In genomic region chr22:40665312-40665711, GRCh38 we compare ENCODE assay signal across 15 cellular contexts. TPM values are rescaled to one million over a fixed set of nuclear protein-coding genes. Genes with fewer than 3 reads are reported as not detected.
DNase-seq lines count a peak whose midpoint lies in the region; ATAC-seq, FAIRE-seq and TF ChIP-seq lines count a peak whose summit lies in the region.
"Had no signal": no experiment of that assay in that cellular context is flagged by ENCODE, and none has a peak within 500 bp of the region (broad histone marks: within the 10 kb centered on the region; RNA-seq: fewer than 3 reads in every experiment).

No MANE protein-coding gene starts in this region.

- no peaks in the 10 kb centered on the region for H3K9me3 Mint-ChIP-seq in stimulated activated effector memory CD8-positive, alpha-beta T cell treated with anti-CD3 and anti-CD28 coated beads, Interleukin-12 subunit alpha, Interleukin-12 subunit beta, amount 100 ng/mL, for 72 hours
- H3K9me3 Mint-ChIP-seq: activated B cell treated with CpG ODN at 0.5 μM for 24 hours had no signal

- no peak overlapping the region for H2AFZ ChIP-seq in HepG2 (ENCODE audit: low read length)

- TF ChIP-seq RAD21 in HepG2 (CRISPR knock-in tag; IDR thresholded peaks at IDR 0.05): no peak

- H3K4me3 Mint-ChIP-seq in stimulated activated effector memory CD8-positive, alpha-beta T cell treated with anti-CD3 and anti-CD28 coated beads, Interleukin-12 subunit alpha, Interleukin-12 subunit beta, amount 100 ng/mL, for 72 hours: no peak overlapping the region
- H3K4me3 Mint-ChIP-seq: activated B cell treated with CpG ODN at 0.5 μM for 24 hours had no signal

- H3K27me3 ChIP-seq in heart left ventricle (no peaks in the 10 kb centered on the region), psoas muscle (ENCODE audit: insufficient read depth in 3 of 3, low read length in 2 of 3) (no peaks in the 10 kb centered on the region), HepG2 (ENCODE audit: control insufficient read depth in 1 of 2, insufficient read depth in 2 of 2, low read length in 2 of 2) (no peaks in the 10 kb centered on the region; a peak in 1 of 5 replicates)
- H3K27me3 ChIP-seq: SJSA1 had no signal

- TF ChIP-seq CTCF in AG09319 (IDR thresholded peaks at IDR 0.05; ENCODE audit: low read depth, low read length): no peak
- no peak for TF ChIP-seq CTCF in heart left ventricle (IDR thresholded peaks at IDR 0.05)
- TF ChIP-seq CTCF in psoas muscle (IDR thresholded peaks at IDR 0.05): no peak
- TF ChIP-seq CTCF in HepG2 (CRISPR knock-in tag; IDR thresholded peaks at IDR 0.05): no peak

- peak; percentile 88 to 92 (median 90) for ATAC-seq in heart left ventricle
- peak; percentile 50 to 90 (median 84) for ATAC-seq in psoas muscle
- no peak for ATAC-seq in stimulated activated effector memory CD8-positive, alpha-beta T cell treated with anti-CD3 and anti-CD28 coated beads, Interleukin-12 subunit alpha, Interleukin-12 subunit beta, amount 100 ng/mL, for 72 hours
- no peak for ATAC-seq in HepG2
- ATAC-seq: esophagus mucosa had no signal

- H3K27ac ChIP-seq in heart left ventricle: peak overlapping the region; percentile 52 to 87 (median 76)
- H3K27ac ChIP-seq in psoas muscle: peak overlapping the region; percentile 53
- H3K27ac ChIP-seq in HepG2 (ENCODE audit: extremely low read length, insufficient read depth, low read length): no peak overlapping the region
- H3K27ac ChIP-seq: SJSA1 had no signal

- CTCF ChIA-PET in HepG2 (lab: Yijun Ruan, JAX; ENCODE audit: low intra/inter-chr PET ratio, low total read pairs): no interaction called here

- H3K4me2 ChIP-seq in HepG2 (ENCODE audit: low read depth, low read length): no peak overlapping the region; the same call in 1 of the 2 replicates

- no TSS peak for BruUV-seq in HepG2 (replicated peaks; lab: Mats Ljungman, UMichigan)

- TF ChIP-seq EP300 in HepG2 (IDR thresholded peaks at IDR 0.05; ENCODE audit: low read depth in 2 of 2, low read length in 2 of 2): no peak
- no peak for TF ChIP-seq EP300 in HepG2 (CRISPR knock-in tag; IDR thresholded peaks at IDR 0.05; ENCODE audit: borderline replicate concordance)

- peaks cover 5% of the 10 kb centered on the region for H3K36me3 Mint-ChIP-seq in stimulated activated effector memory CD8-positive, alpha-beta T cell treated with anti-CD3 and anti-CD28 coated beads, Interleukin-12 subunit alpha, Interleukin-12 subunit beta, amount 100 ng/mL, for 72 hours

- peaks cover 0 to 8% (median 0%) of the 10 kb centered on the region in 12 donors for H3K9me3 ChIP-seq in heart left ventricle
- H3K9me3 ChIP-seq in psoas muscle: no peaks in the 10 kb centered on the region
- H3K9me3 ChIP-seq in HepG2 (ENCODE audit: low read length): no peaks in the 10 kb centered on the region

- H3K79me2 ChIP-seq in HepG2 (ENCODE audit: insufficient read depth, low read length): no peaks in the 10 kb centered on the region

- intact Hi-C loops in heart left ventricle (cut with DNase I): no loop called here
- intact Hi-C loops in psoas muscle (cut with DNase I): no loop called here
- intact Hi-C loops in HepG2 (cut with micrococcal nuclease; ENCODE audit: unreplicated experiment): no loop called here

- POLR2A ChIA-PET in HepG2 (lab: Yijun Ruan, JAX): interaction anchor here (1.9 to 2.1 kb wide), 2 partner anchors 10 to 13 kb away, joined by 4 to 7 read pairs; no protein-coding TSS in a partner anchor

- H3K27ac Mint-ChIP-seq in stimulated activated effector memory CD8-positive, alpha-beta T cell treated with anti-CD3 and anti-CD28 coated beads, Interleukin-12 subunit alpha, Interleukin-12 subunit beta, amount 100 ng/mL, for 72 hours: no peak overlapping the region
- H3K27ac Mint-ChIP-seq: activated B cell treated with CpG ODN at 0.5 μM for 24 hours had no signal

- WGBS in heart left ventricle, 4 donors: 29 to 36% (median 33%) methylated on average over 4 of the region's 4 CpGs
- WGBS in psoas muscle, 3 donors: 16 to 30% (median 24%) methylated on average over 4 of the region's 4 CpGs
- WGBS in HepG2 (ENCODE audit: low lambda C conversion rate): 68% methylated on average over 4 of the region's 4 CpGs

- TF ChIP-seq POLR2A in heart left ventricle (IDR thresholded peaks at IDR 0.05) (no peak), HepG2 (IDR thresholded peaks at IDR 0.05; ENCODE audit: insufficient read depth in 1 of 2, low read depth in 2 of 2, low read length in 2 of 2) (no peak)

- no peak overlapping the region for H3K4me3 ChIP-seq in heart left ventricle
- no peak overlapping the region for H3K4me3 ChIP-seq in psoas muscle
- no peak overlapping the region for H3K4me3 ChIP-seq in HepG2 (replicated peaks in 1 of 3; ENCODE audit: insufficient read depth in 1 of 3, low read depth in 2 of 3, low read length in 3 of 3)
- H3K4me3 ChIP-seq: SJSA1 had no signal

- H3K4me1 Mint-ChIP-seq in stimulated activated effector memory CD8-positive, alpha-beta T cell treated with anti-CD3 and anti-CD28 coated beads, Interleukin-12 subunit alpha, Interleukin-12 subunit beta, amount 100 ng/mL, for 72 hours: peaks cover 27% of the 10 kb centered on the region

- peak; percentile 28 for DNase-seq in AG09319 (ENCODE audit: extremely low read depth, low read depth)
- DNase-seq in astrocyte of the hippocampus (ENCODE audit: low read depth, low spot score): peak; percentile 42
- peak; percentile 74 to 89 (median 76) for DNase-seq in heart left ventricle
- peak in 1 of 2 donors; percentile 65 for DNase-seq in psoas muscle
- no peak for DNase-seq in stimulated activated effector memory CD8-positive, alpha-beta T cell treated with anti-CD3 and anti-CD28 coated beads, Interleukin-12 subunit alpha, Interleukin-12 subunit beta, amount 100 ng/mL, for 72 hours (ENCODE audit: low spot score in 2 of 2)
- no peak for DNase-seq in HepG2 (ENCODE audit: low spot score)
- no peak for DNase-seq in NOMO-1 treated with dmso at 0.1 percent for 144 hours (lab: John Stamatoyannopoulos, UW; ENCODE audit: unreplicated experiment)
- DNase-seq in NCI-H187 treated with DMSO at 0.1 percent for 48 hours (lab: John Stamatoyannopoulos, UW): no peak
- DNase-seq: activated B cell treated with CpG ODN at 0.5 μM for 24 hours, AML-193, Karpas-422, NCI-H526 had no signal

- no peaks in the 10 kb centered on the region for H4K20me1 ChIP-seq in HepG2 (ENCODE audit: insufficient read depth, low read length)

- FAIRE-seq in HepG2 (lab: Jason Lieb, UNC): no peak

- H3K36me3 ChIP-seq in heart left ventricle: no peaks in the 10 kb centered on the region
- H3K36me3 ChIP-seq in psoas muscle (ENCODE audit: insufficient read depth in 1 of 2, low read depth in 1 of 2): no peaks in the 10 kb centered on the region
- H3K36me3 ChIP-seq in HepG2 (replicated peaks in 1 of 2; ENCODE audit: control insufficient read depth in 1 of 2, insufficient read depth in 2 of 2, low read length in 2 of 2): no peaks in the 10 kb centered on the region
- H3K36me3 ChIP-seq: SJSA1 had no signal

- peaks cover 0 to 41% (median 27%) of the 10 kb centered on the region in 12 donors for H3K4me1 ChIP-seq in heart left ventricle
- peaks cover 22% of the 10 kb centered on the region for H3K4me1 ChIP-seq in psoas muscle
- H3K4me1 ChIP-seq in HepG2 (ENCODE audit: insufficient read depth, low read length): peaks cover 55% of the 10 kb centered on the region
- H3K4me1 ChIP-seq: SJSA1 had no signal

- in situ Hi-C loops in HepG2 (cut with HindIII; ENCODE audit: extremely low pct_ligation_motif_present, low pct_unique_long_range_greater_than_20kb): no loop called here

- H3K9ac ChIP-seq in HepG2 (ENCODE audit: insufficient read depth, low read depth, low read length): no peak overlapping the region

RNA-seq across cellular contexts. Expression of gene MCHR1, which starts 14.0 kb away (rescaled TPM):
- total RNA-seq in heart left ventricle: under 1 TPM in 5 of 9 donors, not detected in 4; 0.09 to 0.96 (median 0.45) TPM
- polyA plus RNA-seq in heart left ventricle: under 1 TPM; 0.23 to 0.35 TPM
- total RNA-seq in psoas muscle: 1 to 10 TPM in 1 of 4 donors, under 1 TPM in 1, not detected in 2; 0.21 to 1.2 TPM
- polyA plus RNA-seq in psoas muscle: under 1 TPM in 2 of 3 donors, not detected in 1; 0.04 to 0.08 TPM
- total RNA-seq in HepG2 (2016; rRNA removed; fragmentation: Illumina TruSeq; extraction: Trizol): 0.28 and 0.40 TPM in 2 replicates
- 0.09 and 0.20 TPM in 2 replicates for total RNA-seq in HepG2 (2016; cell fraction: cytosol; rRNA removed; fragmentation: Illumina TruSeq; extraction: Trizol; ENCODE audit: low read depth)
- total RNA-seq in HepG2 (2016; cell fraction: insoluble cytoplasmic fraction; rRNA removed; fragmentation: Illumina TruSeq; extraction: Trizol): 0.25 and 0.35 TPM in 2 replicates
- total RNA-seq in HepG2 (2016; cell fraction: membrane; rRNA removed; fragmentation: Illumina TruSeq; extraction: Trizol): 0.31 and 0.41 TPM in 2 replicates
- total RNA-seq in HepG2 (2016; cell fraction: nucleus; rRNA removed; fragmentation: Illumina TruSeq; extraction: Trizol): 0.28 and 0.34 TPM in 2 replicates
- 0.42 and 0.83 TPM in 2 replicates for polyA plus RNA-seq in HepG2 (2011; rRNA removed)
- 0.38 and 0.42 TPM in 2 replicates for polyA plus RNA-seq in HepG2 (2011; cell fraction: cytosol; rRNA removed)
- polyA plus RNA-seq in HepG2 (2011; cell fraction: nucleus; rRNA removed): 0.08 and 0.24 TPM in 2 replicates
- 0.21 and 0.59 TPM in 2 replicates for polyA plus RNA-seq in HepG2 (2012)
- 0.16 and 0.25 TPM in 2 replicates for polyA plus RNA-seq in HepG2 (2016; cell fraction: cytosol; fragmentation: Illumina TruSeq; extraction: Trizol; ENCODE audit: low read depth)
- polyA plus RNA-seq in HepG2 (2016; cell fraction: insoluble cytoplasmic fraction; fragmentation: Illumina TruSeq; extraction: Trizol; ENCODE audit: low read depth): 0.35 and 0.46 TPM in 2 replicates
- polyA plus RNA-seq in HepG2 (2016; cell fraction: membrane; fragmentation: Illumina TruSeq; extraction: Trizol; ENCODE audit: low read depth): 0.16 and 0.31 TPM in 2 replicates
- polyA plus RNA-seq in HepG2 (2016; cell fraction: nucleus; fragmentation: Illumina TruSeq; extraction: Trizol; ENCODE audit: insufficient read depth, low read depth): 0.25 TPM in 1 of 2 replicates, not detected in the other
- 2.8 TPM in 1 of 2 replicates, not detected in the other for polyA minus RNA-seq in HepG2 (2011; rRNA and poly(A)+ RNA removed; ENCODE audit: low replicate concordance)
- polyA minus RNA-seq in HepG2 (2011; cell fraction: cytosol; rRNA and poly(A)+ RNA removed): not detected in 2 replicates
- not detected in 2 replicates for polyA minus RNA-seq in HepG2 (2011; cell fraction: nucleus; rRNA and poly(A)+ RNA removed)
- total RNA-seq: activated B cell treated with CpG ODN at 0.5 μM for 24 hours, esophagus mucosa, H4, SJSA1 had no signal

RNA-seq across cellular contexts. Expression of gene MRTFA, which starts 28.8 kb away (rescaled TPM):
- total RNA-seq in heart left ventricle (10 to 100 TPM; 14.0 to 52.6 (median 28.4) TPM), psoas muscle (10 to 100 TPM; 15.7 to 24.0 (median 20.0) TPM), HepG2 (2016; rRNA removed; fragmentation: Illumina TruSeq; extraction: Trizol) (8.2 and 9.9 TPM in 2 replicates)
- polyA plus RNA-seq in heart left ventricle (10 to 100 TPM; 16.0 to 26.9 TPM), psoas muscle (10 to 100 TPM; 10.1 to 14.2 (median 14.2) TPM), HepG2 (2011; rRNA removed) (2.4 TPM in 2 replicates)
- total RNA-seq in HepG2 (2016; cell fraction: cytosol; rRNA removed; fragmentation: Illumina TruSeq; extraction: Trizol; ENCODE audit: low read depth): 10.0 and 14.3 TPM in 2 replicates
- total RNA-seq in HepG2 (2016; cell fraction: insoluble cytoplasmic fraction; rRNA removed; fragmentation: Illumina TruSeq; extraction: Trizol): 5.1 and 7.9 TPM in 2 replicates
- 4.8 and 7.5 TPM in 2 replicates for total RNA-seq in HepG2 (2016; cell fraction: membrane; rRNA removed; fragmentation: Illumina TruSeq; extraction: Trizol)
- 11.0 and 11.8 TPM in 2 replicates for total RNA-seq in HepG2 (2016; cell fraction: nucleus; rRNA removed; fragmentation: Illumina TruSeq; extraction: Trizol)
- polyA plus RNA-seq in HepG2 (2011; cell fraction: cytosol; rRNA removed): 2.0 and 2.1 TPM in 2 replicates
- polyA plus RNA-seq in HepG2 (2011; cell fraction: nucleus; rRNA removed): 12.6 and 14.1 TPM in 2 replicates
- 5.7 and 10.2 TPM in 2 replicates for polyA plus RNA-seq in HepG2 (2012)
- polyA plus RNA-seq in HepG2 (2016; cell fraction: cytosol; fragmentation: Illumina TruSeq; extraction: Trizol; ENCODE audit: low read depth): 0.74 and 0.75 TPM in 2 replicates
- polyA plus RNA-seq in HepG2 (2016; cell fraction: insoluble cytoplasmic fraction; fragmentation: Illumina TruSeq; extraction: Trizol; ENCODE audit: low read depth): 5.4 and 8.3 TPM in 2 replicates
- polyA plus RNA-seq in HepG2 (2016; cell fraction: membrane; fragmentation: Illumina TruSeq; extraction: Trizol; ENCODE audit: low read depth): 1.4 and 1.8 TPM in 2 replicates
- 13.8 and 15.2 TPM in 2 replicates for polyA plus RNA-seq in HepG2 (2016; cell fraction: nucleus; fragmentation: Illumina TruSeq; extraction: Trizol; ENCODE audit: insufficient read depth, low read depth)
- 19.1 and 29.6 TPM in 2 replicates for polyA minus RNA-seq in HepG2 (2011; rRNA and poly(A)+ RNA removed; ENCODE audit: low replicate concordance)
- polyA minus RNA-seq in HepG2 (2011; cell fraction: cytosol; rRNA and poly(A)+ RNA removed): 12.1 and 18.0 TPM in 2 replicates
- 24.1 and 32.1 TPM in 2 replicates for polyA minus RNA-seq in HepG2 (2011; cell fraction: nucleus; rRNA and poly(A)+ RNA removed)

Comparison
In these comparisons a context has a peak if more than half of its experiments do, and no peak if none do; other contexts are left out.
1. DNase-seq: peak in AG09319 (single experiment), astrocyte of the hippocampus (single experiment) and heart left ventricle (5 of 5); none in stimulated activated effector memory CD8-positive, alpha-beta T cell treated with anti-CD3 and anti-CD28 coated beads, Interleukin-12 subunit alpha, Interleukin-12 subunit beta, amount 100 ng/mL, for 72 hours (0 of 2), HepG2 (single experiment), NOMO-1 treated with dmso at 0.1 percent for 144 hours (single experiment) and NCI-H187 treated with DMSO at 0.1 percent for 48 hours (single experiment).
2. ATAC-seq: peak in heart left ventricle (4 of 4) and psoas muscle (4 of 4); none in stimulated activated effector memory CD8-positive, alpha-beta T cell treated with anti-CD3 and anti-CD28 coated beads, Interleukin-12 subunit alpha, Interleukin-12 subunit beta, amount 100 ng/mL, for 72 hours (single experiment) and HepG2 (single experiment).